In genomic region chr2:98781822-98782221, GRCh38 we compare ENCODE assay signal across 4 cellular contexts.
TF ChIP-seq lines count a peak whose summit lies in the region.

No MANE protein-coding gene starts in this region.

TF ChIP-seq in HepG2, 621 proteins besides CTCF, POLR2A, EP300 and RAD21:
- TF ChIP-seq SIN3A (IDR thresholded peaks at IDR 0.05; ENCODE audit: borderline replicate concordance, low read depth, low read length), result no peak
- TF ChIP-seq ZNF280D (CRISPR knock-in tag; IDR thresholded peaks at IDR 0.05), result peak; percentile 92

TF ChIP-seq in HCT116, 20 proteins besides CTCF, POLR2A, EP300 and RAD21:
- TF ChIP-seq TCF7L2 (IDR thresholded peaks at IDR 0.05; ENCODE audit: borderline replicate concordance, extremely low read depth, insufficient read depth, insufficient read length), result no peak
- peak; percentile 32; the same call in 1 of the 2 replicates for TF ChIP-seq CBX3 (IDR thresholded peaks at IDR 0.05; ENCODE audit: low read depth)

TF ChIP-seq in HEK293, 187 proteins besides CTCF, POLR2A, EP300 and RAD21:
- no peak for TF ChIP-seq ZNF660 (tag by site-specific recombination; IDR thresholded peaks at IDR 0.05)
- no peak for TF ChIP-seq ZNF184 (tag by site-specific recombination; IDR thresholded peaks at IDR 0.05)
- no peak for TF ChIP-seq ZBTB11 (tag by site-specific recombination; conservative IDR thresholded peaks at IDR 0.05; ENCODE audit: low read depth)
- TF ChIP-seq ZNF76 (tag by site-specific recombination; IDR thresholded peaks at IDR 0.05; ENCODE audit: borderline replicate concordance, low read depth), result no peak
- TF ChIP-seq ZNF19 (tag by site-specific recombination; IDR thresholded peaks at IDR 0.05; ENCODE audit: low read depth), result no peak
- TF ChIP-seq REST (tag by site-specific recombination; IDR thresholded peaks at IDR 0.05), result no peak
- no peak for TF ChIP-seq ZSCAN23 (tag by site-specific recombination; IDR thresholded peaks at IDR 0.05)
- peak; percentile 82 for TF ChIP-seq SETDB1 (IDR thresholded peaks at IDR 0.05; ENCODE audit: insufficient read length, low read length)

TF ChIP-seq in H1, 55 proteins besides CTCF, POLR2A, EP300 and RAD21:
- TF ChIP-seq CHD1 (IDR thresholded peaks at IDR 0.05; ENCODE audit: low read depth, low read length) (no peak), SAP30 (IDR thresholded peaks at IDR 0.05; ENCODE audit: insufficient read depth, insufficient replicate concordance, low read length) (no peak), KDM1A (IDR thresholded peaks at IDR 0.05; ENCODE audit: borderline replicate concordance, low read length) (0 out of 2 replicates have a peak, but pooled peaks have one; percentile 14)
TF ChIP-seq in H1: peak in this region for 1.
